ENCODE assay signal across 8 cellular contexts in the genomic region with DNA sequence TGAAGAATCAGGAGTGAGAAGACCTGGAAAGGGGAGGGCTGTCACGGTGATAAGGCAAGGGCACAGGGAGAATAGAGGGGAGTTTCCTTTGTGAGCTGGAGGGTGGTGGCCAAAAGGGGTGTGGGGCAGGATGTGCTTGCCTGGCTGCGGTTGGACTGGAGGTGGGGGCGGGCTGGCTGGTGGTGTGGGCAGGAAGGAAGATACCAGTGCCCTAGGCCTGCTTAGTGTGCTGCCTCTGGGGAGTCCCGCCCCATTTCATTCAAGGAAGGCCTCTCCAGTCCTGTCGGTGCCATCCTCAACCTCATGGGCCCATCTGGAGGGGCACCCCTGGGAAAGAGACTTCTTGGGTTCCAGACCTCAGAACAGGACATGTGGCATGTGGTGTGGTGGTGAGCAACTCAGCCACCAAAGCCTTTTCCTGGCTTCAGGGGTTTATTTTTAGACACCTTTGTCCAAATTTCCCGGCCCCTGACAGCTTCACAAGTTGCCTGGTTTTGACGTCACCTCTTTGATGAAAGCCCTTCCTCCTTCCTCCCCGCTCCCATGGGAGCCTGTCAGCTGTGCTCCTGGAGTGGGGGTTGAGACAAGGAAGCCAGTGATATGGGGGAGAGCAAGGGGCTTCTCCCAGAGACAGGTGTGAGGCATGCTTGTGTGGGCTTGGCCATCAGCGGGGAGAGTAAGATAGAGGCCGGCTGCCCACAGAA. TPM values are rescaled to one million over a fixed set of nuclear protein-coding genes. Genes with fewer than 3 reads are reported as not detected.
DNase-seq lines count a peak whose midpoint lies in the region; ATAC-seq and TF ChIP-seq lines count a peak whose summit lies in the region.

No MANE protein-coding gene starts in this region.

- H3K27ac ChIP-seq in neutrophil (peak overlapping the region; percentile 69), upper lobe of left lung (peak overlapping the region; percentile 63 to 88 (median 70))

- no peak for TF ChIP-seq POLR2A in upper lobe of left lung (IDR thresholded peaks at IDR 0.05)

- H3K4me3 ChIP-seq in neutrophil (ENCODE audit: low read depth in 1 of 2, low read length in 1 of 2) (no peak overlapping the region), upper lobe of left lung (no peak overlapping the region)

- H3K36me3 ChIP-seq in neutrophil (peaks cover 32% of the 10 kb centered on the region), upper lobe of left lung (peaks cover 2 to 64% (median 30%) of the 10 kb centered on the region in 4 donors)

- peak; percentile 77 for DNase-seq in activated CD4-positive, alpha-beta T cell treated with anti-CD3 and anti-CD28 coated beads, Interleukin-2, amount 50 U/mL, for 1 hour
- DNase-seq in dermis microvascular lymphatic vessel endothelial cell (ENCODE audit: low read depth in 2 of 2) (peak; percentile 61 to 71), upper lobe of left lung (peak; percentile 55 to 79), AG08396 (ENCODE audit: low spot score) (no peak), COLO668 (lab: John Stamatoyannopoulos, UW; ENCODE audit: unreplicated experiment) (no peak)

- 35 to 51% methylated on average over 10 of the region's 10 CpGs for WGBS in upper lobe of left lung, 2 donors

- no peak for TF ChIP-seq EP300 in upper lobe of left lung (IDR thresholded peaks at IDR 0.05)

- H3K9me3 ChIP-seq in neutrophil (no peaks in the 10 kb centered on the region), upper lobe of left lung (no peaks in the 10 kb centered on the region)

- H3K4me1 ChIP-seq in neutrophil (ENCODE audit: control insufficient read depth in 1 of 2, insufficient read depth in 1 of 2, low read depth in 1 of 2, low read length in 1 of 2) (peaks cover 20 to 27% of the 10 kb centered on the region in 2 experiments), upper lobe of left lung (peaks cover 27 to 39% (median 34%) of the 10 kb centered on the region in 4 donors)

- no peaks in the 10 kb centered on the region for H3K27me3 ChIP-seq in neutrophil
- no peaks in the 10 kb centered on the region for H3K27me3 ChIP-seq in upper lobe of left lung

- TF ChIP-seq CTCF in neutrophil (IDR thresholded peaks at IDR 0.05) (no peak), upper lobe of left lung (IDR thresholded peaks at IDR 0.05) (no peak)

- peak; percentile 44 for ATAC-seq in GM18517 (IDR thresholded peaks at IDR 0.05; ENCODE audit: unreplicated experiment)
- peak; percentile 55 for ATAC-seq in HG03571 (IDR thresholded peaks at IDR 0.05; ENCODE audit: unreplicated experiment)
- ATAC-seq in upper lobe of left lung (ENCODE audit: low FRiP score in 2 of 2): peak; percentile 31 to 58

RNA-seq across cellular contexts. Expression of gene TEX264, which starts 15.6 kb away (rescaled TPM):
- total RNA-seq in dermis microvascular lymphatic vessel endothelial cell: 28.9 and 48.9 TPM in 2 replicates
- total RNA-seq in upper lobe of left lung: 10 to 100 TPM; 40.4 to 86.5 (median 55.5) TPM

RNA-seq across cellular contexts. Expression of gene GRM2, which starts 20.2 kb away (rescaled TPM):
- total RNA-seq in dermis microvascular lymphatic vessel endothelial cell (under 0.01 TPM in 2 replicates), upper lobe of left lung (1 to 10 TPM in 1 of 6 donors, under 1 TPM in 4, not detected in 1; 0.10 to 1.0 (median 0.30) TPM)

Comparison
In these comparisons a context has a peak if more than half of its experiments do, and no peak if none do; other contexts are left out.
1. DNase-seq: peak in activated CD4-positive, alpha-beta T cell treated with anti-CD3 and anti-CD28 coated beads, Interleukin-2, amount 50 U/mL, for 1 hour (single experiment), dermis microvascular lymphatic vessel endothelial cell (2 of 2) and upper lobe of left lung (2 of 2); none in AG08396 (single experiment) and COLO668 (single experiment).
2. Peak in every context shown above with its lines, with median percentiles within 50 percentile points of each other: ATAC-seq.